Comparison of ENCODE assay signal across 21 cellular contexts in genomic region chr4:181479145-181479544, GRCh38.
"Had no signal": no experiment of that assay in that cellular context is flagged by ENCODE, and none has a peak within 500 bp of the region (broad histone marks: within the 10 kb centered on the region; RNA-seq: fewer than 3 reads in every experiment).

No MANE protein-coding gene starts in this region.

- H3K9me3 ChIP-seq: heart left ventricle, left ventricle myocardium inferior, lower lobe of right lung, pancreas, stomach, thoracic aorta had no signal

- ATAC-seq: heart left ventricle; left cardiac atrium; lower lobe of right lung; natural killer cell treated with Interleukin-12 subunit alpha and Interleukin-12 subunit beta and Interleukin-15 and Interleukin-18, amount 100 ng/mL, for 72 hours; pancreas; right cardiac atrium had no signal

- H3K27ac ChIP-seq: coronary artery, heart left ventricle, left ventricle myocardium inferior, lower lobe of right lung, pancreas, stomach, thoracic aorta had no signal

- H3K4me3 ChIP-seq: coronary artery, heart left ventricle, left ventricle myocardium inferior, lower lobe of right lung, pancreas, stomach, thoracic aorta had no signal

- FAIRE-seq: frontal cortex, pancreas, small intestine had no signal

- H3K4me1 ChIP-seq: heart left ventricle, left ventricle myocardium inferior, lower lobe of right lung, pancreas, stomach had no signal

- H3K36me3 ChIP-seq: heart left ventricle, left ventricle myocardium inferior, lower lobe of right lung, pancreas, stomach, thoracic aorta had no signal

- DNase-seq: effector CD4-positive, alpha-beta T cell; heart left ventricle; hippocampal formation; kidney; left cardiac atrium; left ventricle myocardium inferior; lower lobe of right lung; midbrain; occipital lobe; pancreas; right cardiac atrium; small intestine; stimulated activated CD4-positive, alpha-beta T cell treated with anti-CD3 and anti-CD28 coated beads, Interleukin-12 subunit alpha, Interleukin-12 subunit beta, amount 100 ng/mL, for 4 hours; stimulated activated naive CD4-positive, alpha-beta T cell; stomach; substantia nigra; trophoblast cell had no signal

- H3K27me3 ChIP-seq: heart left ventricle, stomach had no signal
